ENCODE assay signal across 10 cellular contexts in genomic region chr20:32465092-32465900, GRCh38.
DNase-seq lines count a peak whose midpoint lies in the region; ATAC-seq, FAIRE-seq and TF ChIP-seq lines count a peak whose summit lies in the region.
"Had no signal": no experiment of that assay in that cellular context is flagged by ENCODE, and none has a peak within 500 bp of the region (broad histone marks: within the 10 kb centered on the region; RNA-seq: fewer than 3 reads in every experiment).

No MANE protein-coding gene starts in this region.

- H3K4me2 ChIP-seq in mammary epithelial cell (ENCODE audit: insufficient read depth, low read depth, low read length) = no peak overlapping the region

- H3K79me2 ChIP-seq in mammary epithelial cell (ENCODE audit: insufficient read depth, low read length) = no peaks in the 10 kb centered on the region

- no peaks in the 10 kb centered on the region for H3K9me3 ChIP-seq in mammary epithelial cell (replicated peaks; ENCODE audit: insufficient read depth, low read length)
- no peaks in the 10 kb centered on the region for H3K9me3 ChIP-seq in right cardiac atrium (ENCODE audit: control insufficient read depth, low read length)
- no peaks in the 10 kb centered on the region for H3K9me3 ChIP-seq in SJCRH30 (replicated peaks)

- no peak for TF ChIP-seq CTCF in mammary epithelial cell (conservative IDR thresholded peaks at IDR 0.05 in 1 of 2, IDR thresholded peaks at IDR 0.05 in 1 of 2; ENCODE audit: extremely low read depth in 1 of 2, insufficient read depth in 1 of 2, low read depth in 1 of 2, low read length in 2 of 2)

- H3K27ac ChIP-seq in mammary epithelial cell (ENCODE audit: insufficient read depth, low read depth, low read length) (no peak overlapping the region), right cardiac atrium (ENCODE audit: low read length) (peak overlapping the region; percentile 5), SJCRH30 (no peak overlapping the region)

- H4K20me1 ChIP-seq in mammary epithelial cell (ENCODE audit: insufficient read depth, low read length) = no peaks in the 10 kb centered on the region

- no peak overlapping the region for H3K9ac ChIP-seq in mammary epithelial cell (ENCODE audit: insufficient read depth, low read length)

- peak; percentile 40 to 63 for ATAC-seq in right cardiac atrium
- no peak for ATAC-seq in GM19324 (IDR thresholded peaks at IDR 0.05; ENCODE audit: low FRiP score, unreplicated experiment)

- BruUV-seq in mammary epithelial cell (replicated peaks; lab: Mats Ljungman, UMichigan) = no TSS peak

- WGBS in mammary epithelial cell (ENCODE audit: low coverage, missing lambda C conversion rate) = 56% methylated on average over 14 of the region's 24 CpGs
- WGBS in right cardiac atrium = 64% methylated on average over 24 of the region's 24 CpGs

- no peak overlapping the region for H3K4me3 ChIP-seq in mammary epithelial cell (replicated peaks in 1 of 3; ENCODE audit: insufficient read depth in 1 of 3, low read depth in 2 of 3, low read length in 3 of 3)
- H3K4me3 ChIP-seq in right cardiac atrium (ENCODE audit: low read length) = no peak overlapping the region
- H3K4me3 ChIP-seq in SJCRH30 = no peak overlapping the region

- H3K27me3 ChIP-seq in mammary epithelial cell (ENCODE audit: insufficient read depth, low read length) = no peaks in the 10 kb centered on the region
- no peaks in the 10 kb centered on the region for H3K27me3 ChIP-seq in right cardiac atrium (ENCODE audit: control insufficient read depth, insufficient read depth)
- H3K27me3 ChIP-seq in SJCRH30 = no peaks in the 10 kb centered on the region

- intact Hi-C loops in mammary epithelial cell (cut with micrococcal nuclease) (no loop called here), right cardiac atrium (cut with DNase I) (no loop called here)

- dilution Hi-C loops in mammary epithelial cell (cut with HindIII; ENCODE audit: low sequenced_read_pairs) = loop anchor here (5.0 kb wide), 1 partner anchor 52 kb away; no protein-coding TSS in a partner anchor

- H2AFZ ChIP-seq in mammary epithelial cell (ENCODE audit: low read depth, low read length) = peak overlapping the region; percentile 48

- CTCF ChIA-PET in mammary epithelial cell (lab: Charles Lee; ENCODE audit: low non-redundant PET) = no interaction called here

- no peak for FAIRE-seq in GM12892 (lab: Jason Lieb, UNC)

- peak; percentile 58 for DNase-seq in COLO829 (ENCODE audit: low spot score)
- peak; percentile 24 for DNase-seq in mammary epithelial cell
- DNase-seq in right cardiac atrium = peak; percentile 83 to 87 (median 86)
- DNase-seq in pulmonary artery endothelial cell (ENCODE audit: low read depth, low spot score) = peak; percentile 68
- no peak for DNase-seq in SJCRH30
- DNase-seq in GM12892 (ENCODE audit: insufficient read length) = no peak
- no peak for DNase-seq in KG1 (lab: John Stamatoyannopoulos, UW)
- DNase-seq: activated effector memory CD4-positive, alpha-beta T cell treated with anti-CD3 and anti-CD28 coated beads, Interleukin-2, amount 50 U/mL, for 16 hours; SHP77 had no signal

- H3K4me1 ChIP-seq in mammary epithelial cell (ENCODE audit: insufficient read depth, low read length) = peaks cover 4% of the 10 kb centered on the region
- H3K4me1 ChIP-seq in right cardiac atrium (ENCODE audit: control insufficient read depth, insufficient read depth, low read length) = peaks cover 5% of the 10 kb centered on the region
- no peaks in the 10 kb centered on the region; the same call in 1 of the 2 replicates for H3K4me1 ChIP-seq in SJCRH30

- H3K36me3 ChIP-seq in mammary epithelial cell (ENCODE audit: insufficient read depth, low read length) (no peaks in the 10 kb centered on the region), SJCRH30 (no peaks in the 10 kb centered on the region)

- no peak for TF ChIP-seq POLR2A in GM12892 (IDR thresholded peaks at IDR 0.05; ENCODE audit: low read depth, low read length)

- in situ Hi-C loops in mammary epithelial cell (cut with MboI; ENCODE audit: low sequenced_read_pairs in 2 of 2) = loop anchor here in 1 of 2 donors (25.0 kb wide), 1 partner anchor 253 kb away; the partner anchor contains the start of genes PLAGL2 and POFUT1

Comparison
In these comparisons a context has a peak if more than half of its experiments do, and no peak if none do; other contexts are left out.
1. DNase-seq: peak in COLO829 (single experiment), mammary epithelial cell (single experiment), right cardiac atrium (3 of 3) and pulmonary artery endothelial cell (single experiment); none in SJCRH30 (0 of 2), GM12892 (single experiment) and KG1 (single experiment).